ENCODE assay signal across 8 cellular contexts in the genomic region with DNA sequence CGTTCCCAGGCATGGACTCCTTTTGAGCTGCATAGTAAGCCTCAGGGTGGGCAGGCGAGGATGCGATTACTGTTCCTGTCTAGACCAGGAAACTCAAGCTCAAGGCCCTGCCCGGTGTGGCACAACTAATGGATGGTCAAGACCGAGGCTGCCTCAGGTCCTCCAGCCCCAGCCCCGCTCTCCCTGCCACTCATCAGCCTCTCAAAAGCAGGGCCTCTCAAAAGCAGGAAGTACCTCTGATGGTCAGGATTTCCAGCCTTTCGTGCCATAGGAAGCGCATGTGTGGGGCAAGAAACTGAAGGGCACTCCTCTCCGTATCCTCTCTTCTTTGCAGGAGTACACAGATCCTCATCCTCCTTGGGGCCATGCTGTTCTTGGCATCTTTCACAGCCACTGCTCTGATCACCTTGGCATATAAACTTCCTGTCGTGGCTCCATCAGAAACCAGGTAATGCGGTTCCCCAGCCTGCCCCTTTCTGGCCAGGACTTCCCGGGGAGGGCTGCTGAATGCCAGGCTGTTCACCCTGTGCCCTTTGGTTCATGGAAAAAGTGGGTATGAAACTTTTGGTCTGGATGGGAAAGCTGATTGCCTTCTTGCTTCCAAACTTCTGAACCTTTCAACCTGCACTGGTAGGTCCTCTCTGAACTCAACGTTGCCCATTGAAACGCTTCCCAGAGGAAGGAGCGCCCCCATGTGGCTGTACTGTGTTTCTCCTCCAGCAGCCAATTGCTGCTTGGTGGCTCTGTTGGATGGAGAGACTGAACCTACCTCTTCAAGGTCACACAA.
DNase-seq lines count a peak whose midpoint lies in the region; ATAC-seq and TF ChIP-seq lines count a peak whose summit lies in the region.

No MANE protein-coding gene starts in this region.

- no peak for ATAC-seq in GM18907 (IDR thresholded peaks at IDR 0.05; ENCODE audit: unreplicated experiment)
- no peak for ATAC-seq in HG03469 (IDR thresholded peaks at IDR 0.05; ENCODE audit: unreplicated experiment)

- H3K36me3 ChIP-seq in GM23248 (ENCODE audit: low read depth) (no peaks in the 10 kb centered on the region), WERI-Rb-1 (no peaks in the 10 kb centered on the region)

- H3K9me3 ChIP-seq in GM23248 (ENCODE audit: low read depth) (no peaks in the 10 kb centered on the region), WERI-Rb-1 (ENCODE audit: severe bottlenecking) (no peaks in the 10 kb centered on the region)

- in situ Hi-C loops in GM23248 (cut with MboI) = no loop called here

- WGBS in GM23248 (ENCODE audit: low coverage in 1 of 2, low lambda C conversion rate in 2 of 2, missing lambda C conversion rate in 2 of 2), 2 experiments = 80 to 81% methylated on average over 15 of the region's 15 CpGs

- H3K27ac ChIP-seq in GM23248 (no peak overlapping the region), WERI-Rb-1 (no peak overlapping the region; the same call in 1 of the 2 replicates)

- H3F3A ChIP-seq in GM23248 (ENCODE audit: insufficient read depth) = peaks cover 13% of the 10 kb centered on the region

- H3K9me2 ChIP-seq in GM23248 (ENCODE audit: insufficient read depth) = no peaks in the 10 kb centered on the region

- H4K20me1 ChIP-seq in GM23248 (ENCODE audit: insufficient read depth) = no peaks in the 10 kb centered on the region

- peak; percentile 59 for DNase-seq in Daoy (ENCODE audit: low read depth)
- DNase-seq in GM23248 = peak; percentile 77
- peak; percentile 46 for DNase-seq in NCI-H2029 (lab: John Stamatoyannopoulos, UW)
- peak; percentile 90 for DNase-seq in WERI-Rb-1
- DNase-seq in epithelial cell of esophagus (ENCODE audit: low read depth) = peak; percentile 80
- peak; percentile 86 for DNase-seq in midbrain (lab: John Stamatoyannopoulos, UW)

- no peak overlapping the region for H2AFZ ChIP-seq in GM23248

- no peak overlapping the region for H3K4me2 ChIP-seq in GM23248 (ENCODE audit: unreplicated experiment)

- peaks cover 10% of the 10 kb centered on the region for H3K4me1 ChIP-seq in GM23248 (ENCODE audit: insufficient read depth)

- TF ChIP-seq CTCF in WERI-Rb-1 (IDR thresholded peaks at IDR 0.05; ENCODE audit: low read depth, low read length) (peak; percentile 96), epithelial cell of esophagus (IDR thresholded peaks at IDR 0.05; ENCODE audit: insufficient read depth, low read depth, low read length, missing control alignments) (peak; percentile 85)

- H3K9ac ChIP-seq in GM23248 = no peak overlapping the region

- H3K27me3 ChIP-seq in GM23248 (replicated peaks; ENCODE audit: insufficient read depth) (no peaks in the 10 kb centered on the region), WERI-Rb-1 (ENCODE audit: insufficient read depth, low read depth, severe bottlenecking) (no peaks in the 10 kb centered on the region)

- H3K79me2 ChIP-seq in GM23248 (ENCODE audit: insufficient read depth) = no peaks in the 10 kb centered on the region

- H3K4me3 ChIP-seq in GM23248 (no peak overlapping the region), WERI-Rb-1 (ENCODE audit: low read depth, low read length) (no peak overlapping the region), epithelial cell of esophagus (ENCODE audit: low read length) (no peak overlapping the region)
